In the genomic region with DNA sequence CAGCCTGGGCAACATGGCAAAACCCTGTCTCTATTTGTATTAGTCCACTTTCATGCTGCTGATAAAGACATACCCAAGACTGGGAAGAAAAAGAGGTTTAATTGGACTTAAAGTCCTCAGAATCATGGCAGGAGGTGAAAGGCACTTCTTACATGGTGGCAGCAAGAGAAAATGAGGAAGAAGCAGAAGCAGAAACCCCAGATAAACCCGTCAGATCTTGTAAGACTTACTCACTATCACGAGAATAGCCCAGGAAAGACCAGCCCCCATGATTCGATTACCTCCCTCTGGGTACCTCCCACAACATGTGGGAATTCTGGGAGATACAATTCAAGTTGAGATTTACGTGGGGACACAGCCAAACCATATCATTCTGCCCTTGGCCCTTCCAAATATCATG, we compare ENCODE assay signal across 1 cellular context. TPM values are rescaled to one million over a fixed set of nuclear protein-coding genes. Genes with fewer than 3 reads are reported as not detected.
"Had no signal": no experiment of that assay in that cellular context is flagged by ENCODE, and none has a peak within 500 bp of the region (broad histone marks: within the 10 kb centered on the region; RNA-seq: fewer than 3 reads in every experiment).

No MANE protein-coding gene starts in this region.

RNA-seq across cellular contexts. Expression of a gene that starts 23.0 kb away (rescaled TPM):
- total RNA-seq: endodermal cell had no signal
